In the genomic region with DNA sequence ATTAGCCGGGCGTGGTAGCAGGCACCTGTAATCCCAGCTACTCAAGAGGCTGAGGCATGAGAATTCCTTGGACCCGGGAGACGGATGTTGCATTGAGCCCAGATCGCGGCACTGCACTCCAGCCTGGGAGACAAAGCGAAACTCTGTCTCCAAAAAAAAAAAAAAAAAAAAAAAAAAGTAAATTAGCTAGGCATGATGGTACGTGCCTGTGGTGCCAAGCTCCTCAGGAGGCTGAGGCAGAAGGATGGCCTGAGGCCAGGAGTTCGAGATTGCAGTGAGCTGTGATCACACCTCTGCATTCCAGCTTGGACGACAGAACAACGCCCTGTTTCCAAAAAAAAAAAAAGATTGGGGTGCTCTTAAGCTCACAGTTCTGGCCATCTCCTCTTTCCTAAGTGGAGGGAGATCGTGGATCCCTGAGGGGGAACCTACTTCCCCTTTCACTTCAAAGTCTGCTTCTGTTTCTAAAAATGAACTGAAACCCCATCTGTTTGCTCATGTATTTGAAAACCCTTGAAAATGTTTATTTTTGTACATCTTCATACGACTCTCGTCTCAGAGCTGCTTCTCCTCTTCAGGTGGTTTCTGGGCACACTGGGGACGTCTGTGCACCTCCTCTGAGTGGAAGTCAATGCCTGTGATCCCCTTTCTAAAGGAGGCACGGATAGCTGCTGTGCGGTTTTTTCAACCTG, we compare ENCODE assay signal across 7 cellular contexts.
DNase-seq lines count a peak whose midpoint lies in the region; ATAC-seq, FAIRE-seq and TF ChIP-seq lines count a peak whose summit lies in the region.

No MANE protein-coding gene starts in this region.

- no peaks in the 10 kb centered on the region for H3K4me1 ChIP-seq in pancreas

- in situ Hi-C loops in brain microvascular endothelial cell (cut with HindIII; ENCODE audit: low pct_ligation_motif_present, low sequenced_read_pairs), result no loop called here

- TF ChIP-seq CTCF in NB4 (IDR thresholded peaks at IDR 0.05; ENCODE audit: low read depth, low read length) (no peak), pancreas (IDR thresholded peaks at IDR 0.05) (no peak), brain microvascular endothelial cell (IDR thresholded peaks at IDR 0.05; ENCODE audit: low read depth, low read length, missing control alignments) (no peak)

- ATAC-seq in GM18907 (IDR thresholded peaks at IDR 0.05; ENCODE audit: unreplicated experiment) (peak; percentile 90), HG02678 (IDR thresholded peaks at IDR 0.05; ENCODE audit: unreplicated experiment) (peak; percentile 86), pancreas (peak in 3 of 4 donors; percentile 14 to 34 (median 26))

- H3K27ac ChIP-seq in pancreas (no peak overlapping the region), brain microvascular endothelial cell (no peak overlapping the region)

- 73 to 75% methylated on average over 17 of the region's 17 CpGs for whole genome bisulfite sequencing in pancreas, 2 donors

- TF ChIP-seq POLR2A in NB4 (IDR thresholded peaks at IDR 0.05; ENCODE audit: extremely low read depth, insufficient read length), result no peak

- no peaks in the 10 kb centered on the region for H3K36me3 ChIP-seq in pancreas
- no peaks in the 10 kb centered on the region for H3K36me3 ChIP-seq in brain microvascular endothelial cell (replicated peaks)

- H3K9me3 ChIP-seq in pancreas, result no peaks in the 10 kb centered on the region

- POLR2A ChIA-PET in HEK293T (lab: Yijun Ruan, JAX), result no interaction called here

- intact Hi-C loops in pancreas (cut with DNase I), result no loop called here

- peak overlapping the region; percentile 43 for H3K4me3 ChIP-seq in NB4 (ENCODE audit: low read depth, low read length)
- no peak overlapping the region for H3K4me3 ChIP-seq in pancreas
- no peak overlapping the region for H3K4me3 ChIP-seq in brain microvascular endothelial cell (ENCODE audit: low read depth, low read length)

- H3K27me3 ChIP-seq in pancreas, result no peaks in the 10 kb centered on the region
- H3K27me3 ChIP-seq in brain microvascular endothelial cell (replicated peaks), result no peaks in the 10 kb centered on the region

- FAIRE-seq in pancreas (lab: Jason Lieb, UNC), result no peak

- peak; percentile 62 for DNase-seq in NB4 (ENCODE audit: low read depth)
- no peak for DNase-seq in pancreas
- no peak for DNase-seq in HEK293T (ENCODE audit: extremely low spot score)
- DNase-seq in brain microvascular endothelial cell, result no peak
- DNase-seq in NCI-H748 treated with DMSO at 0.1 percent for 48 hours (lab: John Stamatoyannopoulos, UW), result no peak

- CTCF ChIA-PET in HEK293T (lab: Yijun Ruan, JAX), result interaction anchor here (0.6 kb wide), 1 partner anchor 18 kb away, joined by 3 read pairs; no protein-coding TSS in a partner anchor

TF ChIP-seq in HEK293T, 16 proteins besides CTCF, POLR2A, EP300 and RAD21:
- TF ChIP-seq SUZ12 (IDR thresholded peaks at IDR 0.05) (no peak), FOXA1 (IDR thresholded peaks at IDR 0.05) (no peak), ARNT (IDR thresholded peaks at IDR 0.05) (no peak), L3MBTL2 (conservative IDR thresholded peaks at IDR 0.05) (no peak)

Comparison
In these comparisons a context has a peak if more than half of its experiments do, and no peak if none do; other contexts are left out.
1. ATAC-seq: peak in every context shown above with its lines; median percentile 90 in GM18907; 86 in HG02678; 26 in pancreas.